ENCODE assay signal across 18 cellular contexts in genomic region chr19:5800361-5801270, GRCh38. TPM values are rescaled to one million over a fixed set of nuclear protein-coding genes. Genes with fewer than 3 reads are reported as not detected.
"Had no signal": no experiment of that assay in that cellular context is flagged by ENCODE, and none has a peak within 500 bp of the region (broad histone marks: within the 10 kb centered on the region; RNA-seq: fewer than 3 reads in every experiment).

No MANE protein-coding gene starts in this region.

- H3K4me3 Mint-ChIP-seq: activated naive CD8-positive, alpha-beta T cell treated with anti-CD3 and anti-CD28 coated beads, Interleukin-2, amount 10 ng/mL, durations not matched to agents 7 days and 5 days; dendritic cell treated with granulocyte-macrophage colony-stimulating factor and Interleukin-4, amounts not matched to agents 40 ng/mL and 50 ng/mL, for 4 days; stimulated activated memory B cell treated with anti-CD40 and anti-IgM and Interleukin-4, amounts not matched to agents 10 μg/mL and 1 μg/mL and 100 μg/mL, for 72 hours had no signal

- ATAC-seq: activated CD4-positive, CD25-positive, alpha-beta regulatory T cell treated with anti-CD3 and anti-CD28 coated beads, Interleukin-2, amount 50 U/mL, for 24 hours; naive thymus-derived CD8-positive, alpha-beta T cell; stimulated activated memory B cell treated with anti-CD40 and anti-IgM and Interleukin-4, amounts not matched to agents 10 μg/mL and 1 μg/mL and 100 μg/mL, for 72 hours had no signal

- H3K36me3 Mint-ChIP-seq: activated naive CD8-positive, alpha-beta T cell treated with anti-CD3 and anti-CD28 coated beads, Interleukin-2, amount 10 ng/mL, durations not matched to agents 7 days and 5 days; naive thymus-derived CD8-positive, alpha-beta T cell; stimulated activated memory B cell treated with anti-CD40 and anti-IgM and Interleukin-4, amounts not matched to agents 10 μg/mL and 1 μg/mL and 100 μg/mL, for 72 hours had no signal

- DNase-seq: activated naive CD4-positive, alpha-beta T cell; activated naive CD8-positive, alpha-beta T cell treated with anti-CD3 and anti-CD28 coated beads, Interleukin-2, amount 10 ng/mL, durations not matched to agents 7 days and 5 days; activated T-cell treated with anti-CD3 and anti-CD28 coated beads for 4 hours; anterior cingulate cortex; effector memory CD4-positive, alpha-beta T cell; head of caudate nucleus; naive thymus-derived CD8-positive, alpha-beta T cell; stimulated activated CD4-positive, alpha-beta T cell treated with anti-CD3 and anti-CD28 coated beads, Interleukin-2, amount 100 ng/mL, for 48 hours; T-helper 9 cell; thyroid gland had no signal

- H3K36me3 ChIP-seq: breast epithelium, thyroid gland had no signal

- H3K4me3 ChIP-seq: breast epithelium, thyroid gland had no signal

- H3K27ac ChIP-seq: breast epithelium, thyroid gland had no signal

- H3K27ac Mint-ChIP-seq: activated naive CD8-positive, alpha-beta T cell treated with anti-CD3 and anti-CD28 coated beads, Interleukin-2, amount 10 ng/mL, durations not matched to agents 7 days and 5 days; dendritic cell treated with granulocyte-macrophage colony-stimulating factor and Interleukin-4, amounts not matched to agents 40 ng/mL and 50 ng/mL, for 4 days; stimulated activated memory B cell treated with anti-CD40 and anti-IgM and Interleukin-4, amounts not matched to agents 10 μg/mL and 1 μg/mL and 100 μg/mL, for 72 hours had no signal

- H3K4me1 ChIP-seq: breast epithelium had no signal

- H3K9me3 ChIP-seq: breast epithelium, thyroid gland had no signal

- H3K9me3 Mint-ChIP-seq: activated naive CD8-positive, alpha-beta T cell treated with anti-CD3 and anti-CD28 coated beads, Interleukin-2, amount 10 ng/mL, durations not matched to agents 7 days and 5 days; dendritic cell treated with granulocyte-macrophage colony-stimulating factor and Interleukin-4, amounts not matched to agents 40 ng/mL and 50 ng/mL, for 4 days; naive thymus-derived CD8-positive, alpha-beta T cell had no signal

RNA-seq across cellular contexts. Expression of gene NRTN, which starts 4.3 kb away (rescaled TPM):
- total RNA-seq: cerebellum, frontal cortex, skeletal muscle tissue had no signal

RNA-seq across cellular contexts. Expression of gene PRR22, which starts 16.1 kb away (rescaled TPM):
- total RNA-seq: skeletal muscle tissue had no signal
- polyA plus RNA-seq: naive thymus-derived CD8-positive, alpha-beta T cell had no signal

RNA-seq across cellular contexts. Expression of gene FUT6, which starts 38.9 kb away (rescaled TPM):
- total RNA-seq: cerebellum; frontal cortex; lung microvascular endothelial cell; naive thymus-derived CD8-positive, alpha-beta T cell; skeletal muscle tissue; thyroid gland had no signal
- polyA plus RNA-seq: naive thymus-derived CD8-positive, alpha-beta T cell had no signal

RNA-seq across cellular contexts. Expression of gene FUT3, which starts 50.6 kb away (rescaled TPM):
- total RNA-seq: activated naive CD8-positive, alpha-beta T cell treated with anti-CD3 and anti-CD28 coated beads, Interleukin-2, amount 10 ng/mL, durations not matched to agents 7 days and 5 days; frontal cortex; lung microvascular endothelial cell; skeletal muscle tissue had no signal
- polyA plus RNA-seq: naive thymus-derived CD8-positive, alpha-beta T cell had no signal
